32 cellular contexts compared by ENCODE assay signal in the genomic region with DNA sequence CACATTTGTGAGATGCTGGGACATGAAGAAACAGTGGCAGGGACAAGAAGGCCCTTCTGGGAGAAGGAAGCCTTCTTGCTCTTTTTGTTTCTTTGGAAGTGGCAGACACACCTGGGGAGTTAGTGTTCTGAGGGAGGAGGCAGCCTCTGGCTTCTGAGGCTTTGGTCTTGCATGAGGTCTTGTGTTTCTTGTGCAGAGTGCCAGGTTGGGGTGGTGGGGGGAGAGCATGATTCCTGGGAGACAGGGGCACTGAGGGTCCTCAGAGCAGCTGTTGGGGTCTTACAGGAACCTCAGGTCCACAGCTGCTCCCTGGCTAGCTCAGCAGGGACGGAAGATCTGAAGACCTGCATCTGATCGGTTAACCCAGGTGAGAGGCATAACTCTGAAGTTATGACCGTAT.
"Had no signal": no experiment of that assay in that cellular context is flagged by ENCODE, and none has a peak within 500 bp of the region (broad histone marks: within the 10 kb centered on the region; RNA-seq: fewer than 3 reads in every experiment).

No MANE protein-coding gene starts in this region.

- ATAC-seq: activated CD8-positive, alpha-beta T cell treated with anti-CD3 and anti-CD28 coated beads, Interleukin-2, amount 10 ng/mL, durations not matched to agents 7 days and 5 days; activated naive CD4-positive, alpha-beta T cell treated with anti-CD3 and anti-CD28 coated beads, Interleukin-2, amount 50 U/mL, for 72 hours; activated T-cell treated with anti-CD3 and anti-CD28 coated beads, Interleukin-2, amount 50 U/mL, for 4 hours; body of pancreas; Panc1; SK-N-SH treated with all-trans-retinoic acid at 6 μM for 48 hours; T-cell; T-helper 17 cell had no signal

- DNase-seq: activated CD4-positive, alpha-beta T cell treated with anti-CD3 and anti-CD28 coated beads for 1 hour; activated CD4-positive, alpha-beta T cell treated with anti-CD3 and anti-CD28 coated beads for 48 hours; activated CD4-positive, alpha-beta T cell treated with anti-CD3 and anti-CD28 coated beads, Interleukin-2, amount 50 U/mL, for 48 hours; activated CD4-positive, CD25-positive, alpha-beta regulatory T cell; activated CD8-positive, alpha-beta memory T cell treated with anti-CD3 and anti-CD28 coated beads, Interleukin-2, amount 50 U/mL, for 4 hours; activated CD8-positive, alpha-beta T cell treated with anti-CD3 and anti-CD28 coated beads, Interleukin-2, amount 10 ng/mL, durations not matched to agents 7 days and 5 days; activated gamma-delta T cell treated with Interleukin-2 at 50 U/mL for 16 hours; activated naive CD4-positive, alpha-beta T cell treated with anti-CD3 and anti-CD28 coated beads for 36 hours; activated T-cell treated with anti-CD3 and anti-CD28 coated beads for 4 hours; activated T-cell treated with anti-CD3 and anti-CD28 coated beads, Interleukin-2, amount 50 U/mL, for 4 hours; adrenal gland; body of pancreas; caudate nucleus; Kasumi-1; KBM-7; MG63; NCI-H1048; NCI-H1105 treated with DMSO at 0.1 percent for 48 hours; NCI-H1436; NCI-H1694; NCI-H1930; NCI-H2081 treated with DMSO at 0.1 percent for 48 hours; NCI-H226; NCI-H524 treated with DMSO at 0.1 percent for 48 hours; SHP77 treated with DMSO at 0.1 percent for 48 hours; T-cell; T-helper 17 cell; WERI-Rb-1 had no signal

- H3K4me3 ChIP-seq: adrenal gland, body of pancreas, breast epithelium, MG63 had no signal
